In genomic region chr9:117521293-117521692, GRCh38 we compare ENCODE assay signal across 15 cellular contexts.
DNase-seq lines count a peak whose midpoint lies in the region.
"Had no signal": no experiment of that assay in that cellular context is flagged by ENCODE, and none has a peak within 500 bp of the region (broad histone marks: within the 10 kb centered on the region; RNA-seq: fewer than 3 reads in every experiment).

No MANE protein-coding gene starts in this region.

- DNase-seq in DMS53 (lab: John Stamatoyannopoulos, UW), result peak; percentile 5
- DNase-seq in DMS53 treated with DMSO at 0.1 percent for 48 hours (lab: John Stamatoyannopoulos, UW; ENCODE audit: unreplicated experiment), result no peak
- DNase-seq in NCI-H748 (lab: John Stamatoyannopoulos, UW; ENCODE audit: unreplicated experiment), result peak; percentile 42
- DNase-seq in NCI-H748 treated with DMSO at 0.1 percent for 48 hours (lab: John Stamatoyannopoulos, UW), result no peak
- DNase-seq in cerebellar cortex (ENCODE audit: low spot score), result peak; percentile 31
- no peak for DNase-seq in hippocampal formation (lab: John Stamatoyannopoulos, UW)
- no peak for DNase-seq in HCEC 1CT
- DNase-seq: 8988T; Caco-2; CD4-positive, CD25-positive, alpha-beta regulatory T cell; CD8-positive, alpha-beta memory T cell; GDM1; GOT3; H7; IMR-90 had no signal

Comparison
In these comparisons a context has a peak if more than half of its experiments do, and no peak if none do; other contexts are left out.
1. DNase-seq: peak in DMS53 (single experiment), NCI-H748 (single experiment) and cerebellar cortex (single experiment); none in DMS53 treated with DMSO at 0.1 percent for 48 hours (single experiment), NCI-H748 treated with DMSO at 0.1 percent for 48 hours (single experiment), hippocampal formation (0 of 2) and HCEC 1CT (single experiment).